8 cellular contexts compared by ENCODE assay signal in genomic region chr6:69146385-69146784, GRCh38.
"Had no signal": no experiment of that assay in that cellular context is flagged by ENCODE, and none has a peak within 500 bp of the region (broad histone marks: within the 10 kb centered on the region; RNA-seq: fewer than 3 reads in every experiment).

No MANE protein-coding gene starts in this region.

- H3K36me3 ChIP-seq: HAP-1 had no signal

- DNase-seq: KBM-7 had no signal

- H3K9ac ChIP-seq: KMS-11 had no signal

- H3K4me2 ChIP-seq: GM23338, KMS-11 had no signal

- H3K4me1 ChIP-seq: HAP-1 had no signal

- H3K27ac ChIP-seq: HL-60, KMS-11 had no signal

- ATAC-seq: GM23338, HepG2 had no signal

- H3K9me3 ChIP-seq: HAP-1 had no signal

- H3K4me3 ChIP-seq: GM23338, HAP-1 had no signal

- FAIRE-seq: H1, H54, HepG2 had no signal

- H2AFZ ChIP-seq: GM23338 had no signal
